In the genomic region with DNA sequence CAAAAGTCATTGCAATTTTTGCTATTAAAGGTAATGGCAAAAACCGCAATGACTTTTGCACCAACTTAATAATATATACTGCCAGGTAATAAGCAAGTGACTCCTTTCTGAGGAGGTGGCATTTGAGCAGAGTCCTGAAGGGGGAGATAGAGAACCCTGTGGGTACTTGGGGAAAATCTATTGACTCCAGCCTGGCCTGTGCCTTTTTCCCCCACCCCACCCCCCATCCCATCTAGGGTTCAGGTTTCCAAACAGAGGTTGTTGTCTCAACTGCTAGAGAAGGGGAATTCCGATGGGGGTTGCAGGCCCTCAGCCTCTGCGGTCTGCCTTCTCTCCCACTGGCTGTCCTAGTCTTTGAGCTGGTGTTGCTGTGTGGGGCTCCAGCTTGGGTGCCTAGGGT, we compare ENCODE assay signal across 9 cellular contexts. TPM values are rescaled to one million over a fixed set of nuclear protein-coding genes. Genes with fewer than 3 reads are reported as not detected.
DNase-seq lines count a peak whose midpoint lies in the region; ATAC-seq and TF ChIP-seq lines count a peak whose summit lies in the region.
"Had no signal": no experiment of that assay in that cellular context is flagged by ENCODE, and none has a peak within 500 bp of the region (broad histone marks: within the 10 kb centered on the region; RNA-seq: fewer than 3 reads in every experiment).

No MANE protein-coding gene starts in this region.

- peak; percentile 58 for ATAC-seq in activated CD8-positive, alpha-beta T cell treated with anti-CD3 and anti-CD28 coated beads, Interleukin-2, amount 10 ng/mL, durations not matched to agents 7 days and 5 days

- no peaks in the 10 kb centered on the region for H3K36me3 Mint-ChIP-seq in activated CD8-positive, alpha-beta T cell treated with anti-CD3 and anti-CD28 coated beads, Interleukin-2, amount 10 ng/mL, durations not matched to agents 7 days and 5 days (ENCODE audit: low read depth)

- H3K4me1 ChIP-seq in uterus, result no peaks in the 10 kb centered on the region

- H3K27me3 ChIP-seq in uterus, result no peaks in the 10 kb centered on the region

- no peak overlapping the region for H3K27ac Mint-ChIP-seq in activated CD8-positive, alpha-beta T cell treated with anti-CD3 and anti-CD28 coated beads, Interleukin-2, amount 10 ng/mL, durations not matched to agents 7 days and 5 days
- H3K27ac Mint-ChIP-seq: IgD-negative memory B cell had no signal

- CTCF ChIA-PET in activated CD8-positive, alpha-beta T cell treated with anti-CD3 and anti-CD28 coated beads, Interleukin-2, amount 10 ng/mL, durations not matched to agents 7 days and 5 days (lab: Charles Lee), result interaction anchor here (0.8 to 1.9 kb wide), 7 partner anchors 9 to 32 kb away, joined by 3 to 9 read pairs (median 3); partner anchors contain the start of gene MRPL4

- no peaks in the 10 kb centered on the region for H3K36me3 ChIP-seq in uterus

- no peak for TF ChIP-seq POLR2A in uterus (IDR thresholded peaks at IDR 0.05)

- H3K4me1 Mint-ChIP-seq in activated CD8-positive, alpha-beta T cell treated with anti-CD3 and anti-CD28 coated beads, Interleukin-2, amount 10 ng/mL, durations not matched to agents 7 days and 5 days (ENCODE audit: low read depth), result peaks cover 4% of the 10 kb centered on the region

- H3K27ac ChIP-seq in uterus, result no peak overlapping the region

- H3K4me3 ChIP-seq in AG10803 (ENCODE audit: low read length), result no peak overlapping the region
- H3K4me3 ChIP-seq in uterus, result no peak overlapping the region

- POLR2A ChIA-PET in activated CD8-positive, alpha-beta T cell treated with anti-CD3 and anti-CD28 coated beads, Interleukin-2, amount 10 ng/mL, durations not matched to agents 7 days and 5 days (lab: Charles Lee), result interaction anchor here (1.2 to 1.6 kb wide), 2 partner anchors 16 to 25 kb away, joined by 4 to 6 read pairs; partner anchors contain the start of gene DNMT1

- H3K4me3 Mint-ChIP-seq in activated CD8-positive, alpha-beta T cell treated with anti-CD3 and anti-CD28 coated beads, Interleukin-2, amount 10 ng/mL, durations not matched to agents 7 days and 5 days, result no peak overlapping the region
- H3K4me3 Mint-ChIP-seq: IgD-negative memory B cell had no signal

- H3K27me3 Mint-ChIP-seq in activated CD8-positive, alpha-beta T cell treated with anti-CD3 and anti-CD28 coated beads, Interleukin-2, amount 10 ng/mL, durations not matched to agents 7 days and 5 days (ENCODE audit: low read depth), result no peaks in the 10 kb centered on the region

- intact Hi-C loops in uterus (cut with DNase I; ENCODE audit: low total_unique reads), result no loop called here

- DNase-seq in AG10803 (ENCODE audit: low read depth) (peak; percentile 43), Kasumi-1 (lab: John Stamatoyannopoulos, UW) (peak; percentile 48 to 53), left kidney (ENCODE audit: low read depth, low spot score) (peak; percentile 67), hepatic stellate cell (ENCODE audit: low spot score) (no peak), LoVo (ENCODE audit: low spot score) (no peak), uterus (no peak)
- peak; percentile 46 for DNase-seq in activated CD8-positive, alpha-beta T cell treated with anti-CD3 and anti-CD28 coated beads, Interleukin-2, amount 10 ng/mL, durations not matched to agents 7 days and 5 days

- peak; percentile 52 for TF ChIP-seq CTCF in AG10803 (conservative IDR thresholded peaks at IDR 0.05; ENCODE audit: low read length)
- TF ChIP-seq CTCF in GM12873 (IDR thresholded peaks at IDR 0.05; ENCODE audit: insufficient read depth, low read depth, low read length, missing control alignments), result peak; percentile 72
- TF ChIP-seq CTCF in uterus (IDR thresholded peaks at IDR 0.05), result no peak

- no peaks in the 10 kb centered on the region for H3K9me3 Mint-ChIP-seq in activated CD8-positive, alpha-beta T cell treated with anti-CD3 and anti-CD28 coated beads, Interleukin-2, amount 10 ng/mL, durations not matched to agents 7 days and 5 days (ENCODE audit: insufficient read depth)
- H3K9me3 Mint-ChIP-seq: IgD-negative memory B cell had no signal

- H3K9me3 ChIP-seq in uterus, result no peaks in the 10 kb centered on the region

RNA-seq across cellular contexts. Expression of gene S1PR2, which starts 11.5 kb away (rescaled TPM):
- total RNA-seq in activated CD8-positive, alpha-beta T cell treated with anti-CD3 and anti-CD28 coated beads, Interleukin-2, amount 10 ng/mL, durations not matched to agents 7 days and 5 days, result 1 to 10 TPM; 3.5 to 3.8 TPM
- total RNA-seq in uterus, result 10 to 100 TPM in 3 of 4 donors, 1 to 10 TPM in 1; 1.3 to 32.5 (median 17.3) TPM

RNA-seq across cellular contexts. Expression of gene DNMT1, which starts 24.9 kb away (rescaled TPM):
- 100 to 1,000 TPM; 408 to 412 TPM for total RNA-seq in activated CD8-positive, alpha-beta T cell treated with anti-CD3 and anti-CD28 coated beads, Interleukin-2, amount 10 ng/mL, durations not matched to agents 7 days and 5 days
- 100 to 1,000 TPM in 1 of 4 donors, 10 to 100 TPM in 3; 37.6 to 134 (median 67.9) TPM for total RNA-seq in uterus

RNA-seq across cellular contexts. Expression of gene MRPL4, which starts 32.3 kb away (rescaled TPM):
- 10 to 100 TPM; 85.9 to 87.0 TPM for total RNA-seq in activated CD8-positive, alpha-beta T cell treated with anti-CD3 and anti-CD28 coated beads, Interleukin-2, amount 10 ng/mL, durations not matched to agents 7 days and 5 days
- 10 to 100 TPM; 18.2 to 56.9 (median 31.1) TPM for total RNA-seq in uterus

RNA-seq across cellular contexts. Expression of gene ICAM1, which starts 51.2 kb away (rescaled TPM):
- 10 to 100 TPM; 10.7 to 11.1 TPM for total RNA-seq in activated CD8-positive, alpha-beta T cell treated with anti-CD3 and anti-CD28 coated beads, Interleukin-2, amount 10 ng/mL, durations not matched to agents 7 days and 5 days
- total RNA-seq in uterus, result 10 to 100 TPM in 3 of 4 donors, 1 to 10 TPM in 1; 6.5 to 32.8 (median 23.2) TPM

Comparison
In these comparisons a context has a peak if more than half of its experiments do, and no peak if none do; other contexts are left out.
1. DNase-seq: peak in AG10803 (single experiment), Kasumi-1 (2 of 2), activated CD8-positive, alpha-beta T cell treated with anti-CD3 and anti-CD28 coated beads, Interleukin-2, amount 10 ng/mL, durations not matched to agents 7 days and 5 days (single experiment) and left kidney (single experiment); none in hepatic stellate cell (single experiment), LoVo (single experiment) and uterus (0 of 2).
2. CTCF ChIP-seq: peak in AG10803 (single experiment) and GM12873 (single experiment); none in uterus (0 of 4).